Comparison of ENCODE assay signal across 8 cellular contexts in genomic region chr9:112379177-112380101, GRCh38. TPM values are rescaled to one million over a fixed set of nuclear protein-coding genes. Genes with fewer than 3 reads are reported as not detected.
DNase-seq lines count a peak whose midpoint lies in the region; ATAC-seq and TF ChIP-seq lines count a peak whose summit lies in the region.

No MANE protein-coding gene starts in this region.

- H3K27ac Mint-ChIP-seq in endodermal cell, result peak overlapping the region; percentile 100

- no peaks in the 10 kb centered on the region for H3K27me3 ChIP-seq in endodermal cell (ENCODE audit: control insufficient read depth, insufficient read depth, low read length, poor library complexity, severe bottlenecking)

- in situ Hi-C loops in Caki2 (cut with HindIII; ENCODE audit: low pct_unique_long_range_greater_than_20kb, low sequenced_read_pairs), result no loop called here

- peak; percentile 96 for DNase-seq in Caki2 (ENCODE audit: low read depth)
- DNase-seq in HUDEP-2 (lab: John Stamatoyannopoulos, UW; ENCODE audit: unreplicated experiment in 76 of 76), result peak; percentile 72 to 99 (median 98)
- DNase-seq in NOMO-1 treated with dmso at 0.1 percent for 144 hours (lab: John Stamatoyannopoulos, UW; ENCODE audit: unreplicated experiment), result peak; percentile 98
- peak; percentile 98 for DNase-seq in activated CD8-positive, alpha-beta memory T cell treated with anti-CD3 and anti-CD28 coated beads, Interleukin-2, amount 50 U/mL, for 24 hours (ENCODE audit: extremely low read depth)
- DNase-seq in endodermal cell, result peak; percentile 100
- DNase-seq in stimulated activated CD8-positive, alpha-beta memory T cell treated with anti-CD3 and anti-CD28 coated beads, Interleukin-15, amount 100 ng/mL, for 24 hours (ENCODE audit: low read depth), result peak; percentile 97

- H3K27ac ChIP-seq in endodermal cell (ENCODE audit: low read depth, low read length), result peak overlapping the region; percentile 98
- peak overlapping the region; percentile 97 for H3K27ac ChIP-seq in mesodermal cell (ENCODE audit: low read depth, low read length, severe bottlenecking)

- H3K9me3 Mint-ChIP-seq in endodermal cell, result no peaks in the 10 kb centered on the region

- H3K4me3 Mint-ChIP-seq in endodermal cell, result peak overlapping the region; percentile 84

- no peak for TF ChIP-seq CTCF in endodermal cell (conservative IDR thresholded peaks at IDR 0.05)

- ATAC-seq in GM21390 (IDR thresholded peaks at IDR 0.05; ENCODE audit: unreplicated experiment), result peak; percentile 75

- H3K9me3 ChIP-seq in endodermal cell (ENCODE audit: control insufficient read depth, low read length) (no peaks in the 10 kb centered on the region), mesodermal cell (ENCODE audit: control insufficient read depth, low read length) (no peaks in the 10 kb centered on the region)

- peaks cover 21% of the 10 kb centered on the region for H3K4me1 Mint-ChIP-seq in endodermal cell

- H3K36me3 ChIP-seq in endodermal cell (ENCODE audit: control insufficient read depth, insufficient read depth, low read length) (no peaks in the 10 kb centered on the region), mesodermal cell (ENCODE audit: control insufficient read depth, insufficient read depth, low read length) (no peaks in the 10 kb centered on the region)

- H3K4me1 ChIP-seq in endodermal cell (ENCODE audit: control insufficient read depth, insufficient read depth, low read length) (no peaks in the 10 kb centered on the region), mesodermal cell (ENCODE audit: control insufficient read depth, insufficient read depth, low read length, poor library complexity, severe bottlenecking) (no peaks in the 10 kb centered on the region)

- H3K4me3 ChIP-seq in endodermal cell (ENCODE audit: low read length) (peak overlapping the region; percentile 96), mesodermal cell (ENCODE audit: extremely low read depth, insufficient read depth, low read length, poor library complexity, severe bottlenecking) (peak overlapping the region; percentile 73)

- no peaks in the 10 kb centered on the region for H3K36me3 Mint-ChIP-seq in endodermal cell (ENCODE audit: low read depth)

- H3K9ac ChIP-seq in endodermal cell (ENCODE audit: extremely low read depth, low read length, poor library complexity, severe bottlenecking), result peak overlapping the region; percentile 86

- no peaks in the 10 kb centered on the region for H3K27me3 Mint-ChIP-seq in endodermal cell (ENCODE audit: insufficient read depth)

- WGBS in endodermal cell (ENCODE audit: insufficient coverage in 1 of 2, insufficient read length in 1 of 2), 2 experiments, result 3 to 10% methylated on average over 18 to 57 of the region's 57 CpGs
- 5% methylated on average over 34 to 50 of the region's 57 CpGs for WGBS in mesodermal cell (ENCODE audit: insufficient coverage in 2 of 2), 2 experiments

RNA-seq across cellular contexts. Expression of gene HSDL2, which starts 0.5 kb away (rescaled TPM):
- 15.3 and 30.7 TPM in 2 replicates for total RNA-seq in Caki2 (2014; rRNA removed; shearing (Covaris generic); ENCODE audit: low replicate concordance)
- total RNA-seq in endodermal cell, result 10 to 100 TPM; 22.5 to 29.1 TPM
- 29.8 TPM for polyA plus RNA-seq in endodermal cell (2013, experiment 1 of 2)
- 25.9 TPM for polyA plus RNA-seq in endodermal cell (2013, experiment 2 of 2)
- 23.7 TPM for polyA plus RNA-seq in mesodermal cell (2013, experiment 1 of 2)
- polyA plus RNA-seq in mesodermal cell (2013, experiment 2 of 2), result 24.3 TPM

RNA-seq across cellular contexts. Expression of gene PTBP3, which starts 46.0 kb away (rescaled TPM):
- 30.6 and 33.2 TPM in 2 replicates for total RNA-seq in Caki2 (2014; rRNA removed; shearing (Covaris generic); ENCODE audit: low replicate concordance)
- 10 to 100 TPM; 83.3 to 94.8 TPM for total RNA-seq in endodermal cell
- 33.7 TPM for polyA plus RNA-seq in endodermal cell (2013, experiment 1 of 2)
- 36.1 TPM for polyA plus RNA-seq in endodermal cell (2013, experiment 2 of 2)
- polyA plus RNA-seq in mesodermal cell (2013, experiment 1 of 2), result 47.1 TPM
- 45.5 TPM for polyA plus RNA-seq in mesodermal cell (2013, experiment 2 of 2)

Comparison
In these comparisons a context has a peak if more than half of its experiments do, and no peak if none do; other contexts are left out.
1. Peak in every context shown above with its lines: DNase-seq, ATAC-seq, H3K4me3 ChIP-seq and H3K27ac ChIP-seq.